Comparison of ENCODE assay signal across 8 cellular contexts in the genomic region with DNA sequence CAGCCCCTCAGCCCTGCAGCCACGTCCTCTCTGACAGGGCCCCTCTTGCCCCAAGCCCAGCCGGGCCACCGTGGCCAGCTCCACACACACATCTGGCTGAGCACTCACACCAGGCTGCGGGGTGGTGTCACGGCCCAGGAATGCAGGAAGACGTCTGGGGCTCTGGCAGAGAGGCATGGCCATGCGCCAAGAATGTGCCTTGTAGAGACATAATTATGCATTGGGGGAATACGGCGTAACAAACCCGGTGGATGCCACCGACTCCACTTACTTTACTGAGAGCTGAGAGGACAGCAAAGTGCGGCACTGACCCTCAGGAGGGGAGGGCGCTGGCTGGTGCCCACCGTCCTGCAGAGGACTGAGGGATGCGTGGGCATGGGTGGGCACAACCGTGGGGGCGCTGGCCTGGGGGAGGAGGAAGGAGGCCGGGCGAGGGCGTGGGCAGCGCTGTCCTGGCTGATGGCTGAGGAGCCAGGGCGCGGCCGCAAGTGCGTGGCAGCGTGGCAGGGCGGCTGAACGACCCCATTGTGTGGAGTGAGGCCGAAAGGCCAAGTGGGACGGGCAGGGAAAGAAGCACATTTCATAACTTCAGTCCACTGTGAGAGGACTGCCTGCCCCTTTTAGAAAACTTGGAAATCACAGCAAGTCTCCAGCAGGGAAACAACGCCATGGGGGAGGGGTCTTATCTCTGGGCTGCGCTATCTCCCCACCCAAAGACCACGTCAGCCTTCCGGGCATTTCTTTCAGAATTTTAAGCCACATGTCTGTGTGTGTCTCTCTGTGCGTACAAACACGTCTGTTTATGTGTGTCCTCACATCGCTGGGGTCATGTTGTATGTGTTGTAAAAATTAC. TPM values are rescaled to one million over a fixed set of nuclear protein-coding genes. Genes with fewer than 3 reads are reported as not detected.
A peak's percentile ranks its signal among the peaks of the same experiment; 100 is the strongest.
DNase-seq lines count a peak whose midpoint lies in the region; ATAC-seq and TF ChIP-seq lines count a peak whose summit lies in the region.

No MANE protein-coding gene starts in this region.

- H3K27ac Mint-ChIP-seq in nephron = peak overlapping the region; percentile 67 to 73 (median 70)
- H3K27ac Mint-ChIP-seq in CD4-positive, alpha-beta memory T cell = no peak overlapping the region

- TF ChIP-seq CTCF in AG10803 (conservative IDR thresholded peaks at IDR 0.05; ENCODE audit: low read length) (no peak), nephron (IDR thresholded peaks at IDR 0.05; ENCODE audit: unreplicated experiment in 3 of 3) (no peak)

- peaks cover 4% of the 10 kb centered on the region for H3K9me3 Mint-ChIP-seq in nephron
- H3K9me3 Mint-ChIP-seq in CD4-positive, alpha-beta memory T cell = no peaks in the 10 kb centered on the region

- H3K27me3 ChIP-seq in CD4-positive, alpha-beta memory T cell (ENCODE audit: insufficient read depth, low read length) = no peaks in the 10 kb centered on the region
- H3K27me3 ChIP-seq in Karpas-422 (ENCODE audit: low read length) = no peaks in the 10 kb centered on the region

- peak overlapping the region; percentile 56 for H3K4me3 ChIP-seq in AG10803 (ENCODE audit: low read length)
- H3K4me3 ChIP-seq in CD4-positive, alpha-beta memory T cell (ENCODE audit: low read length in 2 of 2) = no peak overlapping the region
- no peak overlapping the region for H3K4me3 ChIP-seq in Karpas-422 (ENCODE audit: low read length)

- H3K9me3 ChIP-seq in CD4-positive, alpha-beta memory T cell (ENCODE audit: control insufficient read depth in 1 of 2, low read length in 2 of 2) = no peaks in the 10 kb centered on the region
- H3K9me3 ChIP-seq in Karpas-422 (ENCODE audit: low read length) = no peaks in the 10 kb centered on the region

- intact Hi-C loops in CD4-positive, alpha-beta memory T cell (cut with micrococcal nuclease) = no loop called here

- peaks cover 30% of the 10 kb centered on the region for H3K27me3 Mint-ChIP-seq in nephron (ENCODE audit: low read depth)
- H3K27me3 Mint-ChIP-seq in CD4-positive, alpha-beta memory T cell = peaks cover 2 to 13% of the 10 kb centered on the region in 2 donors

- H3K9ac ChIP-seq in Karpas-422 (ENCODE audit: low read length) = no peak overlapping the region

- peak; percentile 99 for DNase-seq in AG10803 (ENCODE audit: low read depth)
- DNase-seq in NCI-H226 = peak; percentile 95
- DNase-seq in epithelial cell of prostate (ENCODE audit: low read depth, low spot score) = peak; percentile 63
- DNase-seq in CD4-positive, alpha-beta memory T cell = no peak
- no peak for DNase-seq in Karpas-422

- peak overlapping the region in 2 of 3 experiments; percentile 53 to 61 for H3K4me3 Mint-ChIP-seq in nephron
- H3K4me3 Mint-ChIP-seq in CD4-positive, alpha-beta memory T cell = no peak overlapping the region

- no peaks in the 10 kb centered on the region for H3K79me2 ChIP-seq in Karpas-422 (ENCODE audit: low read length)

- H3K4me2 ChIP-seq in Karpas-422 (ENCODE audit: low read depth, low read length, poor library complexity, severe bottlenecking) = no peak overlapping the region

- no peak overlapping the region for H2AFZ ChIP-seq in Karpas-422 (ENCODE audit: low read length)

- H3K4me1 Mint-ChIP-seq in nephron = peaks cover 40% of the 10 kb centered on the region
- peaks cover 0 to 4% (median 0%) of the 10 kb centered on the region in 4 donors for H3K4me1 Mint-ChIP-seq in CD4-positive, alpha-beta memory T cell

- CTCF ChIA-PET in CD4-positive, alpha-beta memory T cell (lab: Charles Lee; ENCODE audit: partially characterized antibody) = no interaction called here

- peak overlapping the region; percentile 50 for H3K27ac ChIP-seq in epithelial cell of prostate
- H3K27ac ChIP-seq in CD4-positive, alpha-beta memory T cell (ENCODE audit: low read depth, low read length) = no peak overlapping the region
- H3K27ac ChIP-seq in Karpas-422 (ENCODE audit: low read length) = no peak overlapping the region

- H3K9me2 ChIP-seq in Karpas-422 (replicated peaks; ENCODE audit: insufficient read depth, low read length) = no peaks in the 10 kb centered on the region

- POLR2A ChIA-PET in CD4-positive, alpha-beta memory T cell (lab: Charles Lee; ENCODE audit: partially characterized antibody) = no interaction called here

- ATAC-seq in HG03521 (IDR thresholded peaks at IDR 0.05; ENCODE audit: unreplicated experiment) = no peak
- ATAC-seq in HG02884 (IDR thresholded peaks at IDR 0.05; ENCODE audit: unreplicated experiment) = no peak

- no peaks in the 10 kb centered on the region for H3K4me1 ChIP-seq in CD4-positive, alpha-beta memory T cell (ENCODE audit: insufficient read depth, low read length)
- no peaks in the 10 kb centered on the region for H3K4me1 ChIP-seq in Karpas-422 (ENCODE audit: low read length)

- no peaks in the 10 kb centered on the region for H3K36me3 Mint-ChIP-seq in nephron (ENCODE audit: low read depth)
- H3K36me3 Mint-ChIP-seq in CD4-positive, alpha-beta memory T cell = no peaks in the 10 kb centered on the region

- H3K36me3 ChIP-seq in CD4-positive, alpha-beta memory T cell (ENCODE audit: insufficient read depth, low read length) = no peaks in the 10 kb centered on the region
- H3K36me3 ChIP-seq in Karpas-422 (ENCODE audit: insufficient read depth, low read length) = no peaks in the 10 kb centered on the region

- no peaks in the 10 kb centered on the region for H4K20me1 ChIP-seq in Karpas-422 (ENCODE audit: insufficient read depth, low read depth, low read length)

RNA-seq across cellular contexts. Expression of a gene that starts 30.6 kb away (rescaled TPM):
- 1 to 10 TPM; 6.2 to 6.5 TPM for total RNA-seq in CD4-positive, alpha-beta memory T cell
- 1 to 10 TPM in 1 of 2 donors, under 1 TPM in 1; 0.67 to 1.8 TPM for polyA plus RNA-seq in CD4-positive, alpha-beta memory T cell
- total RNA-seq in Karpas-422 (2014; rRNA removed; shearing (Covaris generic); ENCODE audit: low replicate concordance) = 1.3 and 2.4 TPM in 2 replicates

Comparison
In these comparisons a context has a peak if more than half of its experiments do, and no peak if none do; other contexts are left out.
1. DNase-seq: peak in AG10803 (single experiment), NCI-H226 (single experiment) and epithelial cell of prostate (single experiment); none in CD4-positive, alpha-beta memory T cell (0 of 5) and Karpas-422 (single experiment).
2. H3K27ac Mint-ChIP-seq: peak in nephron (3 of 3); none in CD4-positive, alpha-beta memory T cell (0 of 7).
3. H3K4me3 Mint-ChIP-seq: peak in nephron (2 of 3); none in CD4-positive, alpha-beta memory T cell (0 of 8).